Comparison of ENCODE assay signal across 16 cellular contexts in the genomic region with DNA sequence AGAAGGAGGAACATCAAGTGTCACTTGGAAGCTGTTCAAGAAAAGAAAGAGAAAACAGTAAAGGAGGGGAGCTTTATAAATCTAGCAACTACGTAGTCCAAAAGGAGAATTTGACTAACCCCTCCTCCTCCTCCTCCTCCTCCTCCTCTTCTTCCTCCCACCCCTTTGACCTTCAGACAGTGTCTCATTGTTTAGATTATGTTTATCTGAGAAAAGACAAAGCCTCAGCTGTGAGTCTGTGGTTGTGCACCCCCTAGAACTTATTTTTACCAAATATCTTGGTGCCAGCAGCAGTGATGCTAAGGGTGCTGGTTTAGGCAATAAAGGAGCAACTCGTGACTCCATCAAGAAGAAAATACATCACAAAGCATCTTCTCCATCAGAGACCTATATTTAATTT.
DNase-seq lines count a peak whose midpoint lies in the region; ATAC-seq and TF ChIP-seq lines count a peak whose summit lies in the region.
"Had no signal": no experiment of that assay in that cellular context is flagged by ENCODE, and none has a peak within 500 bp of the region (broad histone marks: within the 10 kb centered on the region; RNA-seq: fewer than 3 reads in every experiment).

No MANE protein-coding gene starts in this region.

- H3K9me3 ChIP-seq in OCI-LY7 (ENCODE audit: low read length) = peaks cover 21% of the 10 kb centered on the region
- no peaks in the 10 kb centered on the region for H3K9me3 ChIP-seq in CD4-positive, alpha-beta T cell (ENCODE audit: control insufficient read depth, low read length)
- H3K9me3 ChIP-seq in osteoblast (ENCODE audit: low read depth, low read length) = no peaks in the 10 kb centered on the region

- H3K27ac ChIP-seq in OCI-LY7 (ENCODE audit: low read depth, low read length, poor library complexity, severe bottlenecking) (peak overlapping the region; percentile 10), osteoblast (ENCODE audit: low read depth, low read length) (no peak overlapping the region)
- no peak overlapping the region for H3K27ac ChIP-seq in CD4-positive, alpha-beta T cell (ENCODE audit: low read depth, low read length)
- H3K27ac ChIP-seq: BLaER1 had no signal

- peaks cover 13% of the 10 kb centered on the region for H3K4me1 Mint-ChIP-seq in neural crest cell
- no peaks in the 10 kb centered on the region for H3K4me1 Mint-ChIP-seq in CD4-positive, alpha-beta T cell (ENCODE audit: low read depth)

- no peaks in the 10 kb centered on the region for H3K27me3 ChIP-seq in CD4-positive, alpha-beta T cell (ENCODE audit: control insufficient read depth, insufficient read depth, low read length)
- H3K27me3 ChIP-seq in osteoblast (ENCODE audit: insufficient read depth, low read length) = no peaks in the 10 kb centered on the region
- H3K27me3 ChIP-seq: BLaER1 had no signal

- CTCF ChIA-PET in OCI-LY7 (lab: Charles Lee; ENCODE audit: unreplicated experiment) = interaction anchor here (1.0 kb wide), 2 partner anchors 18 to 43 kb away, joined by 3 read pairs; no protein-coding TSS in a partner anchor
- CTCF ChIA-PET in CD4-positive, alpha-beta T cell (lab: Charles Lee) = interaction anchor here (1.2 kb wide), 1 partner anchor 16 kb away, joined by 4 read pairs; no protein-coding TSS in a partner anchor

- no TSS peak for BruUV-seq in OCI-LY7 (replicated peaks; lab: Mats Ljungman, UMichigan)

- H3K4me3 Mint-ChIP-seq in neural crest cell = no peak overlapping the region
- no peak overlapping the region for H3K4me3 Mint-ChIP-seq in CD4-positive, alpha-beta T cell
- H3K4me3 Mint-ChIP-seq: stimulated activated naive CD8-positive, alpha-beta T cell treated with anti-CD3 and anti-CD28 coated beads, Interleukin-15, Interleukin-2, amounts not matched to agents 100 ng/mL and 50 ng/mL, for 24 hours had no signal

- H3K4me1 ChIP-seq in OCI-LY7 (ENCODE audit: insufficient read depth, low read length, poor library complexity, severe bottlenecking) (peaks cover 29% of the 10 kb centered on the region), osteoblast (ENCODE audit: insufficient read depth, low read length) (peaks cover 5% of the 10 kb centered on the region)
- H3K4me1 ChIP-seq: BLaER1 had no signal

- peaks cover 10% of the 10 kb centered on the region for H3K9me3 Mint-ChIP-seq in neural crest cell
- peaks cover 10% of the 10 kb centered on the region for H3K9me3 Mint-ChIP-seq in CD4-positive, alpha-beta T cell

- POLR2A ChIA-PET in OCI-LY7 (lab: Charles Lee) = interaction anchor here (0.7 to 2.3 kb wide), 8 partner anchors 12 to 93 kb away, joined by 3 to 8 read pairs (median 4); no protein-coding TSS in a partner anchor
- POLR2A ChIA-PET in CD4-positive, alpha-beta T cell (lab: Charles Lee) = no interaction called here

- intact Hi-C loops in OCI-LY7 (cut with micrococcal nuclease; ENCODE audit: unreplicated experiment) = loop anchor here (5.0 kb wide), 1 partner anchor 95 kb away; no protein-coding TSS in a partner anchor
- intact Hi-C loops in CD4-positive, alpha-beta T cell (cut with DNase I, micrococcal nuclease) = no loop called here

- H3K27ac Mint-ChIP-seq in neural crest cell (ENCODE audit: unreplicated experiment) = peak overlapping the region; percentile 88
- no peak overlapping the region for H3K27ac Mint-ChIP-seq in CD4-positive, alpha-beta T cell
- H3K27ac Mint-ChIP-seq: stimulated activated naive CD8-positive, alpha-beta T cell treated with anti-CD3 and anti-CD28 coated beads, Interleukin-15, Interleukin-2, amounts not matched to agents 100 ng/mL and 50 ng/mL, for 24 hours had no signal

- TF ChIP-seq CTCF in OCI-LY7 (conservative IDR thresholded peaks at IDR 0.05; ENCODE audit: low read length) (no peak), neural crest cell (conservative IDR thresholded peaks at IDR 0.05) (no peak), osteoblast (IDR thresholded peaks at IDR 0.05; ENCODE audit: extremely low read depth, low read depth, low read length) (no peak)
- TF ChIP-seq CTCF in CD4-positive, alpha-beta T cell (IDR thresholded peaks at IDR 0.05) = no peak

- H2AFZ ChIP-seq in OCI-LY7 (ENCODE audit: low read length) = peak overlapping the region; percentile 98
- no peak overlapping the region for H2AFZ ChIP-seq in osteoblast (ENCODE audit: low read length)

- ATAC-seq in GM18861 (IDR thresholded peaks at IDR 0.05; ENCODE audit: unreplicated experiment) = peak; percentile 26
- ATAC-seq in HG02642 (IDR thresholded peaks at IDR 0.05; ENCODE audit: poor library complexity, unreplicated experiment) = peak; percentile 40
- no peak for ATAC-seq in CD4-positive, alpha-beta T cell (ENCODE audit: poor library complexity)

- peak overlapping the region; percentile 13 for H3K4me3 ChIP-seq in OCI-LY7 (ENCODE audit: low read depth, low read length, poor library complexity, severe bottlenecking)
- no peak overlapping the region for H3K4me3 ChIP-seq in osteoblast (ENCODE audit: insufficient read depth, low read length)
- H3K4me3 ChIP-seq: BLaER1 had no signal

- DNase-seq in OCI-LY7 (ENCODE audit: low spot score) = no peak
- DNase-seq in neural crest cell (ENCODE audit: low read depth, low spot score) = no peak
- DNase-seq in NCI-H1105 treated with DMSO at 0.1 percent for 48 hours (lab: John Stamatoyannopoulos, UW) = no peak
- no peak for DNase-seq in CD4-positive, alpha-beta T cell
- DNase-seq in DMS114 treated with DMSO at 0.1 percent for 48 hours (lab: John Stamatoyannopoulos, UW; ENCODE audit: unreplicated experiment) = no peak
- no peak for DNase-seq in osteoblast (ENCODE audit: insufficient read length, low spot score, missing footprints)
- DNase-seq: amniotic stem cell; foreskin fibroblast; NCI-H1048; NCI-H446; Right ventricle myocardium superior; stimulated activated CD4-positive, alpha-beta T cell treated with anti-CD3 and anti-CD28 coated beads, Interleukin-4, amount 100 ng/mL, for 24 hours had no signal

- peaks cover 2% of the 10 kb centered on the region for H3K27me3 Mint-ChIP-seq in neural crest cell (ENCODE audit: low read depth)
- no peaks in the 10 kb centered on the region for H3K27me3 Mint-ChIP-seq in CD4-positive, alpha-beta T cell
- H3K27me3 Mint-ChIP-seq: stimulated activated naive CD8-positive, alpha-beta T cell treated with anti-CD3 and anti-CD28 coated beads, Interleukin-15, Interleukin-2, amounts not matched to agents 100 ng/mL and 50 ng/mL, for 24 hours had no signal

- H4K20me1 ChIP-seq in OCI-LY7 (ENCODE audit: insufficient read depth, low read length) (no peaks in the 10 kb centered on the region), osteoblast (ENCODE audit: insufficient read depth, low read length) (no peaks in the 10 kb centered on the region)
- H4K20me1 ChIP-seq: BLaER1 had no signal

- H3K36me3 Mint-ChIP-seq in neural crest cell (ENCODE audit: low read depth) = peaks cover 4% of the 10 kb centered on the region
- no peaks in the 10 kb centered on the region for H3K36me3 Mint-ChIP-seq in CD4-positive, alpha-beta T cell (ENCODE audit: low read depth)

- H3K79me2 ChIP-seq in OCI-LY7 (ENCODE audit: insufficient read depth, low read depth, low read length) (no peaks in the 10 kb centered on the region), osteoblast (ENCODE audit: insufficient read depth, low read length) (no peaks in the 10 kb centered on the region)

- peaks cover 9% of the 10 kb centered on the region; the same call in 1 of the 2 replicates for H3K36me3 ChIP-seq in OCI-LY7 (ENCODE audit: insufficient read depth, low read length)
- no peaks in the 10 kb centered on the region for H3K36me3 ChIP-seq in osteoblast (ENCODE audit: insufficient read depth, low read length)
- H3K36me3 ChIP-seq: BLaER1 had no signal

- H3K4me2 ChIP-seq in OCI-LY7 (ENCODE audit: low read length) (peak overlapping the region; percentile 68), osteoblast (ENCODE audit: insufficient read depth, low read length) (no peak overlapping the region)
- H3K4me2 ChIP-seq: BLaER1 had no signal

- H3K9me2 ChIP-seq in OCI-LY7 (ENCODE audit: insufficient read depth, low read length) = no peaks in the 10 kb centered on the region
